In genomic region chr6:101393291-101394251, GRCh38 we compare ENCODE assay signal across 9 cellular contexts. TPM values are rescaled to one million over a fixed set of nuclear protein-coding genes. Genes with fewer than 3 reads are reported as not detected.
DNase-seq lines count a peak whose midpoint lies in the region; ATAC-seq lines count a peak whose summit lies in the region.
"Had no signal": no experiment of that assay in that cellular context is flagged by ENCODE, and none has a peak within 500 bp of the region (broad histone marks: within the 10 kb centered on the region; RNA-seq: fewer than 3 reads in every experiment).

Gene GRIK2, plus strand, starts transcription at chr6:101393708.

- ATAC-seq in right cardiac atrium (peak; percentile 78 to 86), HG03520 (IDR thresholded peaks at IDR 0.05; ENCODE audit: unreplicated experiment) (no peak)

- no peak within 1 kb of the TSS for H3K27ac ChIP-seq in right cardiac atrium (ENCODE audit: low read length)
- H3K27ac ChIP-seq in skin epidermis: no peak within 1 kb of the TSS

- DNase-seq in DMS53 (lab: John Stamatoyannopoulos, UW): peak; percentile 67
- DNase-seq in HAP-1 (ENCODE audit: low spot score in 2 of 2): peak; percentile 73 to 86
- peak; percentile 63 for DNase-seq in NCI-H2029 (lab: John Stamatoyannopoulos, UW)
- peak; percentile 51 for DNase-seq in amniotic stem cell (lab: John Stamatoyannopoulos, UW)
- peak; percentile 39 to 77 (median 72) for DNase-seq in right cardiac atrium
- DNase-seq in middle frontal gyrus (ENCODE audit: extremely low spot score, low spot score): no peak

- H3K9me3 ChIP-seq in HAP-1 (no peaks in the 10 kb centered on the region), right cardiac atrium (ENCODE audit: control insufficient read depth, low read length) (no peaks in the 10 kb centered on the region)

- in situ Hi-C loops in HAP-1 (cut with MboI; ENCODE audit: low sequenced_read_pairs): loop anchor here (25.0 kb wide), 1 partner anchor 281 kb away; no protein-coding TSS in a partner anchor

- intact Hi-C loops in right cardiac atrium (cut with DNase I): loop anchor here in 1 of 4 donors (10.0 kb wide), 1 partner anchor 351 kb away; no protein-coding TSS in a partner anchor

- H3K36me3 ChIP-seq in HAP-1 (replicated peaks): no peaks in the 10 kb centered on the region

- no peaks in the 10 kb centered on the region for H3K27me3 ChIP-seq in HAP-1 (ENCODE audit: low read depth)
- H3K27me3 ChIP-seq in right cardiac atrium (ENCODE audit: control insufficient read depth, insufficient read depth): no peaks in the 10 kb centered on the region

- H3K4me3 ChIP-seq in HAP-1 (peak within 1 kb of the TSS; percentile 62), right cardiac atrium (ENCODE audit: low read length) (peak within 1 kb of the TSS; percentile 62), skin epidermis (peak within 1 kb of the TSS; percentile 5 to 53 (median 38))

- H3K4me1 ChIP-seq in HAP-1: peaks cover 11% of the 10 kb centered on the region
- H3K4me1 ChIP-seq in right cardiac atrium (ENCODE audit: control insufficient read depth, insufficient read depth, low read length): peaks cover 3% of the 10 kb centered on the region

- WGBS in right cardiac atrium: under 1% methylated on average over 71 of the region's 71 CpGs

RNA-seq across cellular contexts. Expression of gene GRIK2, which starts in this region (rescaled TPM):
- total RNA-seq in right cardiac atrium: 10 to 100 TPM; 10.4 to 26.7 (median 16.2) TPM
- polyA plus RNA-seq in right cardiac atrium: 7.6 TPM
- total RNA-seq: mononuclear cell had no signal
